ENCODE assay signal across 12 cellular contexts in genomic region chr17:55436224-55437164, GRCh38. TPM values are rescaled to one million over a fixed set of nuclear protein-coding genes. Genes with fewer than 3 reads are reported as not detected.
DNase-seq lines count a peak whose midpoint lies in the region; ATAC-seq and TF ChIP-seq lines count a peak whose summit lies in the region.
"Had no signal": no experiment of that assay in that cellular context is flagged by ENCODE, and none has a peak within 500 bp of the region (broad histone marks: within the 10 kb centered on the region; RNA-seq: fewer than 3 reads in every experiment).

No MANE protein-coding gene starts in this region.

- H2AFZ ChIP-seq in GM23248: no peak overlapping the region

- WGBS in body of pancreas, 2 donors: 85 to 94% methylated on average over 4 of the region's 4 CpGs
- WGBS in GM23248 (ENCODE audit: low coverage in 1 of 2, low lambda C conversion rate in 2 of 2, missing lambda C conversion rate in 2 of 2), 2 experiments: 42 to 52% methylated on average over 4 of the region's 4 CpGs

- peaks cover 16% of the 10 kb centered on the region for H3K27me3 Mint-ChIP-seq in activated T-cell treated with anti-CD3 and anti-CD28 coated beads, Interleukin-2, amount 50 U/mL, for 24 hours

- no peaks in the 10 kb centered on the region for H3K36me3 Mint-ChIP-seq in activated T-cell treated with anti-CD3 and anti-CD28 coated beads, Interleukin-2, amount 50 U/mL, for 24 hours (ENCODE audit: low read depth)
- H3K36me3 Mint-ChIP-seq in stimulated activated effector memory CD8-positive, alpha-beta T cell treated with anti-CD3 and anti-CD28 coated beads, Interleukin-12 subunit alpha, Interleukin-12 subunit beta, amount 100 ng/mL, for 72 hours: no peaks in the 10 kb centered on the region
- H3K36me3 Mint-ChIP-seq: natural killer cell treated with Interleukin-12 subunit alpha and Interleukin-12 subunit beta and Interleukin-15 and Interleukin-18, amount 100 ng/mL, for 72 hours had no signal

- intact Hi-C loops in body of pancreas (cut with DNase I): no loop called here

- H3K4me3 ChIP-seq in body of pancreas (no peak overlapping the region), GM23248 (no peak overlapping the region)
- H3K4me3 ChIP-seq: MG63, transverse colon had no signal

- H3K9me3 Mint-ChIP-seq in activated T-cell treated with anti-CD3 and anti-CD28 coated beads, Interleukin-2, amount 50 U/mL, for 24 hours: no peaks in the 10 kb centered on the region
- H3K9me3 Mint-ChIP-seq in stimulated activated effector memory CD8-positive, alpha-beta T cell treated with anti-CD3 and anti-CD28 coated beads, Interleukin-12 subunit alpha, Interleukin-12 subunit beta, amount 100 ng/mL, for 72 hours: no peaks in the 10 kb centered on the region
- H3K9me3 Mint-ChIP-seq: natural killer cell treated with Interleukin-12 subunit alpha and Interleukin-12 subunit beta and Interleukin-15 and Interleukin-18, amount 100 ng/mL, for 72 hours had no signal

- peaks cover 20% of the 10 kb centered on the region for H3K4me1 ChIP-seq in body of pancreas
- peaks cover 26% of the 10 kb centered on the region for H3K4me1 ChIP-seq in GM23248 (ENCODE audit: insufficient read depth)

- in situ Hi-C loops in GM23248 (cut with MboI): no loop called here
- in situ Hi-C loops in GM13977 (cut with MboI; ENCODE audit: low pct_unique_long_range_greater_than_20kb, low sequenced_read_pairs, unreplicated experiment): no loop called here

- H4K20me1 ChIP-seq in GM23248 (ENCODE audit: insufficient read depth): no peaks in the 10 kb centered on the region

- TF ChIP-seq CTCF in body of pancreas (IDR thresholded peaks at IDR 0.05) (no peak), GM13977 (IDR thresholded peaks at IDR 0.05; ENCODE audit: extremely low read depth, insufficient read depth, missing control alignments) (no peak)

- H3K4me2 ChIP-seq in GM23248 (ENCODE audit: unreplicated experiment): no peak overlapping the region

- no peak overlapping the region for H3K9ac ChIP-seq in GM23248

- peak; percentile 19 for ATAC-seq in HG02571 (IDR thresholded peaks at IDR 0.05; ENCODE audit: unreplicated experiment)
- ATAC-seq in HG03565 (IDR thresholded peaks at IDR 0.05; ENCODE audit: unreplicated experiment): peak; percentile 16
- ATAC-seq in stimulated activated effector memory CD8-positive, alpha-beta T cell treated with anti-CD3 and anti-CD28 coated beads, Interleukin-12 subunit alpha, Interleukin-12 subunit beta, amount 100 ng/mL, for 72 hours: peak; percentile 31
- no peak for ATAC-seq in body of pancreas
- ATAC-seq: HCT116; natural killer cell treated with Interleukin-12 subunit alpha and Interleukin-12 subunit beta and Interleukin-15 and Interleukin-18, amount 100 ng/mL, for 72 hours had no signal

- DNase-seq in activated T-cell treated with anti-CD3 and anti-CD28 coated beads, Interleukin-2, amount 50 U/mL, for 24 hours: no peak
- DNase-seq in activated T-cell treated with anti-CD3 and anti-CD28 coated beads for 4 hours (no peak), body of pancreas (no peak), GM23248 (no peak), GM13977 (ENCODE audit: low spot score) (no peak)
- DNase-seq in stimulated activated effector memory CD8-positive, alpha-beta T cell treated with anti-CD3 and anti-CD28 coated beads, Interleukin-12 subunit alpha, Interleukin-12 subunit beta, amount 100 ng/mL, for 72 hours (ENCODE audit: low spot score in 2 of 2): no peak
- DNase-seq: MG63, transverse colon had no signal

- H3K27ac Mint-ChIP-seq in activated T-cell treated with anti-CD3 and anti-CD28 coated beads, Interleukin-2, amount 50 U/mL, for 24 hours: peak overlapping the region; percentile 28
- H3K27ac Mint-ChIP-seq in stimulated activated effector memory CD8-positive, alpha-beta T cell treated with anti-CD3 and anti-CD28 coated beads, Interleukin-12 subunit alpha, Interleukin-12 subunit beta, amount 100 ng/mL, for 72 hours: no peak overlapping the region

- no peaks in the 10 kb centered on the region for H3K9me2 ChIP-seq in GM23248 (ENCODE audit: insufficient read depth)

- TF ChIP-seq POLR2A in body of pancreas (IDR thresholded peaks at IDR 0.05): no peak

- peaks cover 50% of the 10 kb centered on the region for H3K4me1 Mint-ChIP-seq in activated T-cell treated with anti-CD3 and anti-CD28 coated beads, Interleukin-2, amount 50 U/mL, for 24 hours (ENCODE audit: low read depth)
- H3K4me1 Mint-ChIP-seq in stimulated activated effector memory CD8-positive, alpha-beta T cell treated with anti-CD3 and anti-CD28 coated beads, Interleukin-12 subunit alpha, Interleukin-12 subunit beta, amount 100 ng/mL, for 72 hours: peaks cover 20% of the 10 kb centered on the region

- H3K36me3 ChIP-seq in body of pancreas (replicated peaks in 1 of 2; ENCODE audit: insufficient read depth in 1 of 2, low read depth in 2 of 2) (no peaks in the 10 kb centered on the region), GM23248 (ENCODE audit: low read depth) (no peaks in the 10 kb centered on the region)
- H3K36me3 ChIP-seq: MG63, transverse colon had no signal

- H3K79me2 ChIP-seq in GM23248 (ENCODE audit: insufficient read depth): no peaks in the 10 kb centered on the region

- H3K9me3 ChIP-seq in body of pancreas (no peaks in the 10 kb centered on the region), GM23248 (ENCODE audit: low read depth) (no peaks in the 10 kb centered on the region)
- H3K9me3 ChIP-seq: MG63, transverse colon had no signal

- no peaks in the 10 kb centered on the region for H3K27me3 ChIP-seq in body of pancreas
- no peaks in the 10 kb centered on the region for H3K27me3 ChIP-seq in GM23248 (replicated peaks; ENCODE audit: insufficient read depth)
- H3K27me3 ChIP-seq: MG63, transverse colon had no signal

- H3F3A ChIP-seq in GM23248 (ENCODE audit: insufficient read depth): peaks cover 19% of the 10 kb centered on the region

- H3K4me3 Mint-ChIP-seq in activated T-cell treated with anti-CD3 and anti-CD28 coated beads, Interleukin-2, amount 50 U/mL, for 24 hours: no peak overlapping the region
- no peak overlapping the region for H3K4me3 Mint-ChIP-seq in stimulated activated effector memory CD8-positive, alpha-beta T cell treated with anti-CD3 and anti-CD28 coated beads, Interleukin-12 subunit alpha, Interleukin-12 subunit beta, amount 100 ng/mL, for 72 hours
- H3K4me3 Mint-ChIP-seq: natural killer cell treated with Interleukin-12 subunit alpha and Interleukin-12 subunit beta and Interleukin-15 and Interleukin-18, amount 100 ng/mL, for 72 hours had no signal

- H3K27ac ChIP-seq in body of pancreas: no peak overlapping the region
- no peak overlapping the region for H3K27ac ChIP-seq in GM23248
- H3K27ac ChIP-seq: transverse colon had no signal

RNA-seq across cellular contexts. Expression of gene MMD, which starts 14.9 kb away (rescaled TPM):
- total RNA-seq in body of pancreas: 10 to 100 TPM in 1 of 2 donors, 1 to 10 TPM in 1; 4.4 to 12.5 TPM
- total RNA-seq in GM23248 (2014; rRNA removed; shearing (Covaris generic)): 6.6 and 8.3 TPM in 2 replicates
- 6.0 and 6.7 TPM in 2 replicates for polyA plus RNA-seq in GM23248 (2016; fragmentation: Nextera tagmentation; extraction: Ambion mirVana)
